Comparison of ENCODE assay signal across 10 cellular contexts in genomic region chr11:119341222-119342022, GRCh38. TPM values are rescaled to one million over a fixed set of nuclear protein-coding genes. Genes with fewer than 3 reads are reported as not detected.
DNase-seq lines count a peak whose midpoint lies in the region; ATAC-seq and TF ChIP-seq lines count a peak whose summit lies in the region.
"Had no signal": no experiment of that assay in that cellular context is flagged by ENCODE, and none has a peak within 500 bp of the region (broad histone marks: within the 10 kb centered on the region; RNA-seq: fewer than 3 reads in every experiment).

No MANE protein-coding gene starts in this region.

- POLR2A ChIA-PET in CD8-positive, alpha-beta T cell (lab: Charles Lee), result no interaction called here

- H3K9me3 Mint-ChIP-seq in CD8-positive, alpha-beta T cell, result no peaks in the 10 kb centered on the region
- H3K9me3 Mint-ChIP-seq in nephron, result no peaks in the 10 kb centered on the region
- H3K9me3 Mint-ChIP-seq: effector memory CD8-positive, alpha-beta T cell had no signal

- H3K27ac Mint-ChIP-seq in CD8-positive, alpha-beta T cell, result no peak overlapping the region
- H3K27ac Mint-ChIP-seq in nephron, result peak overlapping the region in 1 of 3 experiments; percentile 80

- peak overlapping the region; percentile 47 for H3K4me3 Mint-ChIP-seq in CD8-positive, alpha-beta T cell
- peak overlapping the region; percentile 56 to 73 (median 66) for H3K4me3 Mint-ChIP-seq in nephron

- no peaks in the 10 kb centered on the region for H3K36me3 ChIP-seq in CD8-positive, alpha-beta T cell (ENCODE audit: insufficient read depth, low read length)

- H3K4me3 ChIP-seq in CD8-positive, alpha-beta T cell (ENCODE audit: low read depth, low read length), result no peak overlapping the region

- H3K27me3 Mint-ChIP-seq in CD8-positive, alpha-beta T cell (ENCODE audit: low read depth), result peaks cover 43% of the 10 kb centered on the region
- peaks cover 61% of the 10 kb centered on the region for H3K27me3 Mint-ChIP-seq in nephron (ENCODE audit: low read depth)

- CTCF ChIA-PET in CD8-positive, alpha-beta T cell (lab: Charles Lee), result interaction anchor here (4.7 to 8.0 kb wide), 2 partner anchors 15 to 17 kb away, joined by 25 to 103 read pairs; no protein-coding TSS in a partner anchor

- H3K27me3 ChIP-seq in CD8-positive, alpha-beta T cell (ENCODE audit: insufficient read depth, low read length), result peaks cover 28% of the 10 kb centered on the region

- H3K4me1 ChIP-seq in CD8-positive, alpha-beta T cell (ENCODE audit: insufficient read depth, low read length), result peaks cover 14% of the 10 kb centered on the region

- H3K9me3 ChIP-seq in CD8-positive, alpha-beta T cell (ENCODE audit: low read length), result no peaks in the 10 kb centered on the region

- no peak for ATAC-seq in CD8-positive, alpha-beta T cell
- ATAC-seq: effector memory CD8-positive, alpha-beta T cell had no signal

- no peak for DNase-seq in CD8-positive, alpha-beta T cell
- DNase-seq in caudate nucleus (lab: John Stamatoyannopoulos, UW) (peak in 1 of 61 donors; percentile 52), putamen (ENCODE audit: low spot score) (no peak), NCI-H2029 treated with DMSO at 0.1 percent for 48 hours (lab: John Stamatoyannopoulos, UW) (no peak), NCI-H1930 (lab: John Stamatoyannopoulos, UW) (no peak)
- DNase-seq: effector memory CD8-positive, alpha-beta T cell; SIG-M5; stimulated activated CD8-positive, alpha-beta memory T cell treated with anti-CD3 and anti-CD28 coated beads, Interleukin-4, amount 100 ng/mL, for 48 hours had no signal

- H3K27ac ChIP-seq in CD8-positive, alpha-beta T cell (ENCODE audit: low read depth, low read length), result no peak overlapping the region
- H3K27ac ChIP-seq in caudate nucleus (ENCODE audit: low read depth, low read length), result peak overlapping the region; percentile 89

- peaks cover 17% of the 10 kb centered on the region for H3K4me1 Mint-ChIP-seq in CD8-positive, alpha-beta T cell (ENCODE audit: low read depth)
- H3K4me1 Mint-ChIP-seq in nephron, result peaks cover 37% of the 10 kb centered on the region

- peaks cover 13% of the 10 kb centered on the region for H3K36me3 Mint-ChIP-seq in CD8-positive, alpha-beta T cell
- no peaks in the 10 kb centered on the region for H3K36me3 Mint-ChIP-seq in nephron (ENCODE audit: low read depth)

- no peak for TF ChIP-seq CTCF in CD8-positive, alpha-beta T cell (IDR thresholded peaks at IDR 0.05)
- TF ChIP-seq CTCF in nephron (IDR thresholded peaks at IDR 0.05; ENCODE audit: unreplicated experiment in 3 of 3), result no peak

- intact Hi-C loops in CD8-positive, alpha-beta T cell (cut with DNase I, micrococcal nuclease), result no loop called here

RNA-seq across cellular contexts. Expression of gene C1QTNF5, which starts 0.7 kb away (rescaled TPM):
- not detected for total RNA-seq in CD8-positive, alpha-beta T cell
- total RNA-seq: MCF 10A had no signal

RNA-seq across cellular contexts. Expression of gene MFRP, which starts 5.1 kb away (rescaled TPM):
- not detected for total RNA-seq in CD8-positive, alpha-beta T cell
- total RNA-seq: MCF 10A had no signal

RNA-seq across cellular contexts. Expression of gene RNF26, which starts 7.1 kb away (rescaled TPM):
- total RNA-seq in CD8-positive, alpha-beta T cell, result 10 to 100 TPM; 20.9 TPM

RNA-seq across cellular contexts. Expression of gene MCAM, which starts 24.5 kb away (rescaled TPM):
- 10 to 100 TPM; 16.1 to 18.3 TPM for total RNA-seq in CD8-positive, alpha-beta T cell

RNA-seq across cellular contexts. Expression of gene USP2, which starts 40.1 kb away (rescaled TPM):
- total RNA-seq in CD8-positive, alpha-beta T cell, result 1 to 10 TPM; 3.4 to 5.9 TPM
